In the genomic region with DNA sequence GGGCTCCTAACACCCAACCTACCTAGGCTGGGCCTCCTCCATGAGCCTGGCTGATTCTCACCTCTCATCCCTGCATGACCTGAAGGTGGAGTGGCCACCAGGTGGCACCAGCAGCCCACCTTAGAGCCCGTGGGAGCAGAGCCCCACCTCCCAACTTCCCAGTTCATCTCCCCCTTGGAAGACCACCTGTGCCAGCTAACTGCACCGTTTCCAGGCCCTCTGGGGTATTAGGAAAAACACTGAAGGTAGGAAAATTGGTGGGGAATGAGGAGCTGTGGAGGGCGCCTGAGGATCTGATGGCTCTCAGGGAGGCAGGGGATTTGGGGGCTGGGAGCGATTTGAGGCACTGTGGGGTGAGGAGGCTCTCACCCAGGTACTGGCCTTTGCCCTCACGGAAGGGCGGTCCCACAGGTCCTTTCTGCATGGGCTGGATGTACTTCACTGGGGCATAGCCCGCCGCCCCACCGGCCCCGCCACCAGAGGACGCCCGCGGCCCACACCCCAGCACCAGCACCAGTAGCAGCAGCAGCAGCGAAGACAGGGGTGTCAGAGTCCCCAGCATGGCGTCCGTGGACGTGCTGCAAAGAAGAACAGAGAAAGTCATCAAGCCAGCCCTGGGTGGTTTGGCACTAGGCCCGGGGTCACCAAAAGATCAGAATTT, we compare ENCODE assay signal across 1 cellular context.
TF ChIP-seq lines count a peak whose summit lies in the region.

No MANE protein-coding gene starts in this region.

TF ChIP-seq in H1, 55 proteins besides CTCF, POLR2A, EP300 and RAD21:
- TF ChIP-seq, protein P1, sequence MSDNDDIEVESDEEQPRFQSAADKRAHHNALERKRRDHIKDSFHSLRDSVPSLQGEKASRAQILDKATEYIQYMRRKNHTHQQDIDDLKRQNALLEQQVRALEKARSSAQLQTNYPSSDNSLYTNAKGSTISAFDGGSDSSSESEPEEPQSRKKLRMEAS (IDR thresholded peaks at IDR 0.05), result no peak
- TF ChIP-seq CHD1 (IDR thresholded peaks at IDR 0.05; ENCODE audit: low read depth, low read length), result no peak
- TF ChIP-seq POU5F1 (IDR thresholded peaks at IDR 0.05; ENCODE audit: low read depth, low read length), result no peak
- TF ChIP-seq SP4 (IDR thresholded peaks at IDR 0.05; ENCODE audit: low read length), result no peak
- TF ChIP-seq NANOG (IDR thresholded peaks at IDR 0.05; ENCODE audit: insufficient read depth, low read depth, low read length, poor library complexity, severe bottlenecking), result no peak
- 0 out of 4 replicates have a peak, but pooled peaks of 1 of the 2 experiments have one; percentile 43 for TF ChIP-seq HDAC2 (IDR thresholded peaks at IDR 0.05; ENCODE audit: borderline replicate concordance in 1 of 2, low read depth in 2 of 2, low read length in 2 of 2)
- no peak for TF ChIP-seq BRCA1 (IDR thresholded peaks at IDR 0.05; ENCODE audit: low read depth, low read length)
- no peak for TF ChIP-seq BACH1 (IDR thresholded peaks at IDR 0.05; ENCODE audit: low read length)
- no peak for TF ChIP-seq TBP (IDR thresholded peaks at IDR 0.05; ENCODE audit: low read depth, low read length)
- no peak for TF ChIP-seq KDM4A (IDR thresholded peaks at IDR 0.05; ENCODE audit: low read depth, low read length, severe bottlenecking)
- no peak for TF ChIP-seq KDM5A (IDR thresholded peaks at IDR 0.05; ENCODE audit: low read length)
- TF ChIP-seq SIRT6 (IDR thresholded peaks at IDR 0.05; ENCODE audit: low read length), result no peak
- 0 out of 2 replicates have a peak, but pooled peaks have one; percentile 31 for TF ChIP-seq YY1 (IDR thresholded peaks at IDR 0.05; ENCODE audit: low read depth, low read length)
- TF ChIP-seq KDM1A (IDR thresholded peaks at IDR 0.05; ENCODE audit: borderline replicate concordance, low read length), result peak; percentile 46; the same call in 1 of the 2 replicates
- TF ChIP-seq SAP30 (IDR thresholded peaks at IDR 0.05; ENCODE audit: insufficient read depth, insufficient replicate concordance, low read length), result no peak
- no peak for TF ChIP-seq EGR1 (IDR thresholded peaks at IDR 0.05; ENCODE audit: borderline replicate concordance, low read depth, low read length)
- no peak for TF ChIP-seq MAFK (IDR thresholded peaks at IDR 0.05; ENCODE audit: low read depth, low read length)
- TF ChIP-seq SRF (IDR thresholded peaks at IDR 0.05; ENCODE audit: low read depth, low read length), result no peak
- TF ChIP-seq, protein P2, sequence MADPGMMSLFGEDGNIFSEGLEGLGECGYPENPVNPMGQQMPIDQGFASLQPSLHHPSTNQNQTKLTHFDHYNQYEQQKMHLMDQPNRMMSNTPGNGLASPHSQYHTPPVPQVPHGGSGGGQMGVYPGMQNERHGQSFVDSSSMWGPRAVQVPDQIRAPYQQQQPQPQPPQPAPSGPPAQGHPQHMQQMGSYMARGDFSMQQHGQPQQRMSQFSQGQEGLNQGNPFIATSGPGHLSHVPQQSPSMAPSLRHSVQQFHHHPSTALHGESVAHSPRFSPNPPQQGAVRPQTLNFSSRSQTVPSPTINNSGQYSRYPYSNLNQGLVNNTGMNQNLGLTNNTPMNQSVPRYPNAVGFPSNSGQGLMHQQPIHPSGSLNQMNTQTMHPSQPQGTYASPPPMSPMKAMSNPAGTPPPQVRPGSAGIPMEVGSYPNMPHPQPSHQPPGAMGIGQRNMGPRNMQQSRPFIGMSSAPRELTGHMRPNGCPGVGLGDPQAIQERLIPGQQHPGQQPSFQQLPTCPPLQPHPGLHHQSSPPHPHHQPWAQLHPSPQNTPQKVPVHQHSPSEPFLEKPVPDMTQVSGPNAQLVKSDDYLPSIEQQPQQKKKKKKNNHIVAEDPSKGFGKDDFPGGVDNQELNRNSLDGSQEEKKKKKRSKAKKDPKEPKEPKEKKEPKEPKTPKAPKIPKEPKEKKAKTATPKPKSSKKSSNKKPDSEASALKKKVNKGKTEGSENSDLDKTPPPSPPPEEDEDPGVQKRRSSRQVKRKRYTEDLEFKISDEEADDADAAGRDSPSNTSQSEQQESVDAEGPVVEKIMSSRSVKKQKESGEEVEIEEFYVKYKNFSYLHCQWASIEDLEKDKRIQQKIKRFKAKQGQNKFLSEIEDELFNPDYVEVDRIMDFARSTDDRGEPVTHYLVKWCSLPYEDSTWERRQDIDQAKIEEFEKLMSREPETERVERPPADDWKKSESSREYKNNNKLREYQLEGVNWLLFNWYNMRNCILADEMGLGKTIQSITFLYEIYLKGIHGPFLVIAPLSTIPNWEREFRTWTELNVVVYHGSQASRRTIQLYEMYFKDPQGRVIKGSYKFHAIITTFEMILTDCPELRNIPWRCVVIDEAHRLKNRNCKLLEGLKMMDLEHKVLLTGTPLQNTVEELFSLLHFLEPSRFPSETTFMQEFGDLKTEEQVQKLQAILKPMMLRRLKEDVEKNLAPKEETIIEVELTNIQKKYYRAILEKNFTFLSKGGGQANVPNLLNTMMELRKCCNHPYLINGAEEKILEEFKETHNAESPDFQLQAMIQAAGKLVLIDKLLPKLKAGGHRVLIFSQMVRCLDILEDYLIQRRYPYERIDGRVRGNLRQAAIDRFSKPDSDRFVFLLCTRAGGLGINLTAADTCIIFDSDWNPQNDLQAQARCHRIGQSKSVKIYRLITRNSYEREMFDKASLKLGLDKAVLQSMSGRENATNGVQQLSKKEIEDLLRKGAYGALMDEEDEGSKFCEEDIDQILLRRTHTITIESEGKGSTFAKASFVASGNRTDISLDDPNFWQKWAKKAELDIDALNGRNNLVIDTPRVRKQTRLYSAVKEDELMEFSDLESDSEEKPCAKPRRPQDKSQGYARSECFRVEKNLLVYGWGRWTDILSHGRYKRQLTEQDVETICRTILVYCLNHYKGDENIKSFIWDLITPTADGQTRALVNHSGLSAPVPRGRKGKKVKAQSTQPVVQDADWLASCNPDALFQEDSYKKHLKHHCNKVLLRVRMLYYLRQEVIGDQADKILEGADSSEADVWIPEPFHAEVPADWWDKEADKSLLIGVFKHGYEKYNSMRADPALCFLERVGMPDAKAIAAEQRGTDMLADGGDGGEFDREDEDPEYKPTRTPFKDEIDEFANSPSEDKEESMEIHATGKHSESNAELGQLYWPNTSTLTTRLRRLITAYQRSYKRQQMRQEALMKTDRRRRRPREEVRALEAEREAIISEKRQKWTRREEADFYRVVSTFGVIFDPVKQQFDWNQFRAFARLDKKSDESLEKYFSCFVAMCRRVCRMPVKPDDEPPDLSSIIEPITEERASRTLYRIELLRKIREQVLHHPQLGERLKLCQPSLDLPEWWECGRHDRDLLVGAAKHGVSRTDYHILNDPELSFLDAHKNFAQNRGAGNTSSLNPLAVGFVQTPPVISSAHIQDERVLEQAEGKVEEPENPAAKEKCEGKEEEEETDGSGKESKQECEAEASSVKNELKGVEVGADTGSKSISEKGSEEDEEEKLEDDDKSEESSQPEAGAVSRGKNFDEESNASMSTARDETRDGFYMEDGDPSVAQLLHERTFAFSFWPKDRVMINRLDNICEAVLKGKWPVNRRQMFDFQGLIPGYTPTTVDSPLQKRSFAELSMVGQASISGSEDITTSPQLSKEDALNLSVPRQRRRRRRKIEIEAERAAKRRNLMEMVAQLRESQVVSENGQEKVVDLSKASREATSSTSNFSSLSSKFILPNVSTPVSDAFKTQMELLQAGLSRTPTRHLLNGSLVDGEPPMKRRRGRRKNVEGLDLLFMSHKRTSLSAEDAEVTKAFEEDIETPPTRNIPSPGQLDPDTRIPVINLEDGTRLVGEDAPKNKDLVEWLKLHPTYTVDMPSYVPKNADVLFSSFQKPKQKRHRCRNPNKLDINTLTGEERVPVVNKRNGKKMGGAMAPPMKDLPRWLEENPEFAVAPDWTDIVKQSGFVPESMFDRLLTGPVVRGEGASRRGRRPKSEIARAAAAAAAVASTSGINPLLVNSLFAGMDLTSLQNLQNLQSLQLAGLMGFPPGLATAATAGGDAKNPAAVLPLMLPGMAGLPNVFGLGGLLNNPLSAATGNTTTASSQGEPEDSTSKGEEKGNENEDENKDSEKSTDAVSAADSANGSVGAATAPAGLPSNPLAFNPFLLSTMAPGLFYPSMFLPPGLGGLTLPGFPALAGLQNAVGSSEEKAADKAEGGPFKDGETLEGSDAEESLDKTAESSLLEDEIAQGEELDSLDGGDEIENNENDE (IDR thresholded peaks at IDR 0.05; ENCODE audit: insufficient replicate concordance, low read length), result no peak
- no peak for TF ChIP-seq RFX5 (IDR thresholded peaks at IDR 0.05; ENCODE audit: borderline replicate concordance, low read depth, low read length)
- no peak for TF ChIP-seq RBBP5 (IDR thresholded peaks at IDR 0.05; ENCODE audit: borderline replicate concordance, low read depth, low read length)
- no peak for TF ChIP-seq TCF12 (IDR thresholded peaks at IDR 0.05; ENCODE audit: low read depth, low read length)
- TF ChIP-seq RNF2 (IDR thresholded peaks at IDR 0.05; ENCODE audit: borderline replicate concordance, low read depth, low read length, missing control alignments, poor library complexity, severe bottlenecking), result no peak
- TF ChIP-seq SP2 (IDR thresholded peaks at IDR 0.05; ENCODE audit: low read length), result no peak
- TF ChIP-seq JUN (IDR thresholded peaks at IDR 0.05; ENCODE audit: low read depth, low read length), result no peak
- TF ChIP-seq, protein P3, sequence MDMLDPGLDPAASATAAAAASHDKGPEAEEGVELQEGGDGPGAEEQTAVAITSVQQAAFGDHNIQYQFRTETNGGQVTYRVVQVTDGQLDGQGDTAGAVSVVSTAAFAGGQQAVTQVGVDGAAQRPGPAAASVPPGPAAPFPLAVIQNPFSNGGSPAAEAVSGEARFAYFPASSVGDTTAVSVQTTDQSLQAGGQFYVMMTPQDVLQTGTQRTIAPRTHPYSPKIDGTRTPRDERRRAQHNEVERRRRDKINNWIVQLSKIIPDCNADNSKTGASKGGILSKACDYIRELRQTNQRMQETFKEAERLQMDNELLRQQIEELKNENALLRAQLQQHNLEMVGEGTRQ (IDR thresholded peaks at IDR 0.05; ENCODE audit: low read length), result no peak
